Comparison of ENCODE assay signal across 18 cellular contexts in the genomic region with DNA sequence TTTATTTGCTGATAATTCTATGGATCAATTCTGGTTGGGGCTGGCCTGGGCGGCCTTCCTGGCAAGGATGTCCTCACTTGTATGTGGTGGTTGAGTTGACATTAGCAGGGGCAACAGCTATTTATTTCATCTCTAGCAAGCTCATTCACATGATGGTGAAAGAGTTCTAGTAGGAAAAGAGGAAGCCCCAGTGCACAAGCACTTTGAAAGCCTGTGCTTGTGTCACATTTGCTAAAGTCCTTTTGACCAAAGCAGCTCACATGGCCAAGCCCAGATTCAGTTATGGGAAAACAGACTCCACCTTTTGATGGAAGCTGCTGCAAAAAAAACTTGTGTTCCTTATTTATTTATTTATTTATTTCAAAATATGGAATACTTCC.
"Had no signal": no experiment of that assay in that cellular context is flagged by ENCODE, and none has a peak within 500 bp of the region (broad histone marks: within the 10 kb centered on the region; RNA-seq: fewer than 3 reads in every experiment).

No MANE protein-coding gene starts in this region.

- ATAC-seq: activated CD8-positive, alpha-beta T cell treated with anti-CD3 and anti-CD28 coated beads, Interleukin-2, amount 10 ng/mL, durations not matched to agents 7 days and 5 days; activated naive CD8-positive, alpha-beta T cell treated with anti-CD3 and anti-CD28 coated beads, Interleukin-2, amount 50 U/mL, for 24 hours; foreskin keratinocyte; heart left ventricle; left lobe of liver; natural killer cell; right cardiac atrium had no signal

- H3K4me1 ChIP-seq: uterus had no signal

- H3K27ac ChIP-seq: foreskin keratinocyte, heart left ventricle, thyroid gland, uterus had no signal

- H3K36me3 ChIP-seq: thyroid gland, uterus had no signal

- H3K27ac Mint-ChIP-seq: activated CD8-positive, alpha-beta T cell treated with anti-CD3 and anti-CD28 coated beads, Interleukin-2, amount 10 ng/mL, durations not matched to agents 7 days and 5 days; activated naive CD8-positive, alpha-beta T cell treated with anti-CD3 and anti-CD28 coated beads, Interleukin-2, amount 50 U/mL, for 24 hours; activated T-helper 1 cell treated with anti-CD3 and anti-CD28 coated beads, Interleukin-12 subunit alpha, Interleukin-12 subunit beta, Interleukin-2, Interleukin-4 antibody, amounts not matched to agents 30 ng/mL and 10 ng/mL and 1 ng/mL, durations not matched to agents 14 hours and 24 hours and 36 hours had no signal

- H3K9me3 ChIP-seq: thyroid gland, uterus had no signal

- H3K27me3 ChIP-seq: foreskin keratinocyte, heart left ventricle, thyroid gland, uterus had no signal

- DNase-seq: activated CD4-positive, alpha-beta T cell treated with anti-CD3 and anti-CD28 coated beads for 4 hours; activated CD8-positive, alpha-beta memory T cell treated with anti-CD3 and anti-CD28 coated beads, Interleukin-2, amount 50 U/mL, for 48 hours; activated CD8-positive, alpha-beta T cell treated with anti-CD3 and anti-CD28 coated beads, Interleukin-2, amount 10 ng/mL, durations not matched to agents 7 days and 5 days; activated naive CD4-positive, alpha-beta T cell treated with Interleukin-2 at 50 U/mL for 16 hours; activated naive CD8-positive, alpha-beta T cell treated with anti-CD3 and anti-CD28 coated beads, Interleukin-2, amount 50 U/mL, for 24 hours; heart left ventricle; natural killer cell; occipital lobe; right cardiac atrium; small intestine; thyroid gland; uterus had no signal

- H3K4me3 Mint-ChIP-seq: activated CD8-positive, alpha-beta T cell treated with anti-CD3 and anti-CD28 coated beads, Interleukin-2, amount 10 ng/mL, durations not matched to agents 7 days and 5 days; activated naive CD8-positive, alpha-beta T cell treated with anti-CD3 and anti-CD28 coated beads, Interleukin-2, amount 50 U/mL, for 24 hours; activated T-helper 1 cell treated with anti-CD3 and anti-CD28 coated beads, Interleukin-12 subunit alpha, Interleukin-12 subunit beta, Interleukin-2, Interleukin-4 antibody, amounts not matched to agents 30 ng/mL and 10 ng/mL and 1 ng/mL, durations not matched to agents 14 hours and 24 hours and 36 hours; natural killer cell had no signal

- H3K27me3 Mint-ChIP-seq: activated naive CD8-positive, alpha-beta T cell treated with anti-CD3 and anti-CD28 coated beads, Interleukin-2, amount 50 U/mL, for 24 hours; progenitor cell of endocrine pancreas had no signal

- FAIRE-seq: colon, islet of Langerhans, small intestine had no signal

- H3K4me3 ChIP-seq: heart left ventricle, thyroid gland, uterus had no signal
